ENCODE assay signal across 20 cellular contexts in genomic region chr17:62931101-62931500, GRCh38.
"Had no signal": no experiment of that assay in that cellular context is flagged by ENCODE, and none has a peak within 500 bp of the region (broad histone marks: within the 10 kb centered on the region; RNA-seq: fewer than 3 reads in every experiment).

No MANE protein-coding gene starts in this region.

- DNase-seq: activated B cell treated with CpG ODN at 0.5 μM for 24 hours; activated CD4-positive, alpha-beta T cell treated with anti-CD3 and anti-CD28 coated beads for 4 hours; activated CD4-positive, alpha-beta T cell treated with anti-CD3 and anti-CD28 coated beads, Interleukin-2, amount 50 U/mL, for 48 hours; activated CD8-positive, alpha-beta memory T cell treated with anti-CD3 and anti-CD28 coated beads, Interleukin-2, amount 50 U/mL, for 48 hours; activated naive CD4-positive, alpha-beta T cell; activated T-cell treated with anti-CD3 and anti-CD28 coated beads, Interleukin-2, amount 50 U/mL, for 4 hours; amniotic stem cell; erythroblast; hippocampal formation; left cardiac atrium; mucosa of descending colon; nephron progenitor cell; pancreas; psoas muscle; right cardiac atrium; stimulated activated CD4-positive, alpha-beta T cell treated with anti-CD3 and anti-CD28 coated beads, Interleukin-12 subunit alpha, Interleukin-12 subunit beta, amount 100 ng/mL, for 4 hours; stimulated activated CD4-positive, alpha-beta T cell treated with anti-CD3 and anti-CD28 coated beads, Interleukin-4, amount 100 ng/mL, for 4 hours; stimulated activated naive CD8-positive, alpha-beta T cell treated with anti-CD3 and anti-CD28 coated beads, Interleukin-15, Interleukin-2, amounts not matched to agents 100 U/mL and 50 U/mL, for 24 hours; upper lobe of right lung had no signal

- ATAC-seq: activated T-cell treated with anti-CD3 and anti-CD28 coated beads, Interleukin-2, amount 50 U/mL, for 4 hours; left cardiac atrium; mucosa of descending colon; pancreas; psoas muscle; right cardiac atrium; stimulated activated naive CD8-positive, alpha-beta T cell treated with anti-CD3 and anti-CD28 coated beads, Interleukin-15, Interleukin-2, amounts not matched to agents 100 U/mL and 50 U/mL, for 24 hours; upper lobe of right lung had no signal

- H3K4me3 ChIP-seq: cardiac muscle cell, mucosa of descending colon, pancreas, psoas muscle, upper lobe of right lung had no signal

- H3K27ac ChIP-seq: cardiac muscle cell, pancreas, psoas muscle, upper lobe of right lung had no signal

- H3K9me3 ChIP-seq: mucosa of descending colon, pancreas, psoas muscle, upper lobe of right lung had no signal

- H3K4me1 ChIP-seq: pancreas, psoas muscle, upper lobe of right lung had no signal

- H3K27me3 ChIP-seq: cardiac muscle cell, pancreas, upper lobe of right lung had no signal

- H3K36me3 ChIP-seq: cardiac muscle cell, pancreas, upper lobe of right lung had no signal
